1 cellular context compared by ENCODE assay signal in the genomic region with DNA sequence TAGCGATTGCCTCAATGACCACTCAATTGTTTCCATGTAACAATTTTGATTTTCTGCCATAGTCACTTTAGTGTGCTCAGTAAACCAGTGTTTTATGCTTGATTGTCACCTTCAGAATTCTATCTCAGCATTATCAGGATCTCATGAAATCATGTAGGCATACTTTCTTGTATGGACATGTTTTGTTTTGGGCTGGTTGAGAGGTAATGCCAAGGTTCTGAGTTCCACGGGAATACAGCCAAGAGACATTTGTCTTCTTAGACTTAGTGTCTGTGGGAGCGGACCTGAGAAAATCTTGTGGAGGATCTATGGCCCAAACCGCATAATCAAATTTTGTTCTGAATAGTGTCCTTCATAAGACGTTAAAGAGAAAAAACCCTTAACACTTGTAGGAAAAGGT.
TF ChIP-seq lines count a peak whose summit lies in the region.

No MANE protein-coding gene starts in this region.

TF ChIP-seq in H1, 55 proteins besides CTCF, POLR2A, EP300 and RAD21 (continued from another document):
- TF ChIP-seq RNF2 (IDR thresholded peaks at IDR 0.05; ENCODE audit: borderline replicate concordance, low read depth, low read length, missing control alignments, poor library complexity, severe bottlenecking) (no peak), KDM1A (IDR thresholded peaks at IDR 0.05; ENCODE audit: borderline replicate concordance, low read length) (no peak), KDM4A (IDR thresholded peaks at IDR 0.05; ENCODE audit: low read depth, low read length, severe bottlenecking) (no peak), SIX5 (IDR thresholded peaks at IDR 0.05; ENCODE audit: low read depth, low read length) (no peak), SP1 (IDR thresholded peaks at IDR 0.05; ENCODE audit: low read depth, low read length) (no peak), CREB1 (IDR thresholded peaks at IDR 0.05) (no peak), TAF7 (optimal IDR thresholded peaks at IDR 0.05; ENCODE audit: borderline replicate concordance, low read depth, low read length) (no peak), SRF (IDR thresholded peaks at IDR 0.05; ENCODE audit: low read depth, low read length) (no peak), JUN (IDR thresholded peaks at IDR 0.05; ENCODE audit: low read depth, low read length) (no peak), RFX5 (IDR thresholded peaks at IDR 0.05; ENCODE audit: borderline replicate concordance, low read depth, low read length) (no peak), TCF12 (IDR thresholded peaks at IDR 0.05; ENCODE audit: low read depth, low read length) (no peak), PHF8 (conservative IDR thresholded peaks at IDR 0.05; ENCODE audit: low read depth, low read length) (no peak), EGR1 (IDR thresholded peaks at IDR 0.05; ENCODE audit: borderline replicate concordance, low read depth, low read length) (no peak), BRCA1 (IDR thresholded peaks at IDR 0.05; ENCODE audit: low read depth, low read length) (no peak), NANOG (IDR thresholded peaks at IDR 0.05; ENCODE audit: insufficient read depth, low read depth, low read length, poor library complexity, severe bottlenecking) (no peak)
